21 cellular contexts compared by ENCODE assay signal in genomic region chr2:19772981-19773380, GRCh38.
DNase-seq lines count a peak whose midpoint lies in the region; ATAC-seq and TF ChIP-seq lines count a peak whose summit lies in the region.
"Had no signal": no experiment of that assay in that cellular context is flagged by ENCODE, and none has a peak within 500 bp of the region (broad histone marks: within the 10 kb centered on the region; RNA-seq: fewer than 3 reads in every experiment).

No MANE protein-coding gene starts in this region.

- POLR2A ChIA-PET in IMR-90 (lab: Charles Lee; ENCODE audit: unreplicated experiment), result interaction anchor here (0.5 to 1.0 kb wide), 2 partner anchors 29 to 274 kb away, joined by 3 to 4 read pairs; no protein-coding TSS in a partner anchor

- TF ChIP-seq POLR2A in IMR-90 (IDR thresholded peaks at IDR 0.05; ENCODE audit: low read depth, low read length), result no peak
- TF ChIP-seq POLR2A in spleen (IDR thresholded peaks at IDR 0.05), result no peak

- H3K4me1 ChIP-seq in IMR-90 (ENCODE audit: control insufficient read depth, insufficient read depth, low read length) (peaks cover 20% of the 10 kb centered on the region), SJSA1 (replicated peaks) (peaks cover 37% of the 10 kb centered on the region), spleen (no peaks in the 10 kb centered on the region)
- H3K4me1 ChIP-seq: BLaER1 had no signal

- DNase-seq in NCI-H510A treated with DMSO at 0.1 percent for 48 hours (lab: John Stamatoyannopoulos, UW) (peak; percentile 15), NCI-H510A (lab: John Stamatoyannopoulos, UW) (no peak), IMR-90 (peak; percentile 33), SJSA1 (ENCODE audit: low read depth in 1 of 2, low spot score in 2 of 2) (peak in 1 of 2 experiments; percentile 74), spleen (no peak)
- DNase-seq in stimulated activated naive B cell treated with anti-CD40 and anti-IgM and Interleukin-4, amounts not matched to agents 10 μg/mL and 1 μg/mL and 100 μg/mL, for 72 hours, result no peak
- DNase-seq: CD4-positive, CD25-positive, alpha-beta regulatory T cell; CD8-positive, alpha-beta T cell; DMS 273 treated with DMSO at 0.1 percent for 48 hours; DMS79; GDM1; H9; HFFc6 had no signal

- H3K36me3 ChIP-seq in IMR-90 (ENCODE audit: control insufficient read depth, insufficient read depth, low read length), result no peaks in the 10 kb centered on the region
- H3K36me3 ChIP-seq in SJSA1, result no peaks in the 10 kb centered on the region
- no peaks in the 10 kb centered on the region for H3K36me3 ChIP-seq in spleen
- H3K36me3 ChIP-seq: BLaER1 had no signal

- CTCF ChIA-PET in IMR-90 (lab: Yijun Ruan, JAX), result no interaction called here

- H3K9ac ChIP-seq in IMR-90 (ENCODE audit: low read depth, low read length), result no peak overlapping the region
- H3K9ac ChIP-seq: BLaER1 had no signal

- dilution Hi-C loops in IMR-90 (cut with HindIII; ENCODE audit: low sequenced_read_pairs, unreplicated experiment), result no loop called here

- H2AK5ac ChIP-seq in IMR-90 (ENCODE audit: low read depth, low read length), result no peak overlapping the region

- no peak overlapping the region for H3K4me3 Mint-ChIP-seq in stimulated activated naive B cell treated with anti-CD40 and anti-IgM and Interleukin-4, amounts not matched to agents 10 μg/mL and 1 μg/mL and 100 μg/mL, for 72 hours
- H3K4me3 Mint-ChIP-seq: B cell; CD4-positive, CD25-positive, alpha-beta regulatory T cell; CD8-positive, alpha-beta T cell; GM23338; H9; HFFc6 had no signal

- H4K8ac ChIP-seq in IMR-90 (ENCODE audit: low read depth in 2 of 2, low read length in 2 of 2), result peak overlapping the region in 1 of 2 experiments; percentile 2; a peak in 1 of 4 replicates

- no peaks in the 10 kb centered on the region for H3K79me1 ChIP-seq in IMR-90 (ENCODE audit: low read depth in 1 of 2, low read length in 2 of 2)

- H3K27ac Mint-ChIP-seq in stimulated activated naive B cell treated with anti-CD40 and anti-IgM and Interleukin-4, amounts not matched to agents 10 μg/mL and 1 μg/mL and 100 μg/mL, for 72 hours, result peak overlapping the region; percentile 80
- H3K27ac Mint-ChIP-seq: B cell; CD4-positive, CD25-positive, alpha-beta regulatory T cell; CD8-positive, alpha-beta T cell; GM23338; H9; HFFc6 had no signal

- peak; percentile 31; the same call in 1 of the 2 replicates for ATAC-seq in IMR-90 (ENCODE audit: low read depth)
- ATAC-seq in stimulated activated naive B cell treated with anti-CD40 and anti-IgM and Interleukin-4, amounts not matched to agents 10 μg/mL and 1 μg/mL and 100 μg/mL, for 72 hours (replicated peaks), result no peak
- ATAC-seq in HG02840 (IDR thresholded peaks at IDR 0.05; ENCODE audit: low FRiP score, unreplicated experiment), result no peak
- no peak for ATAC-seq in HG03342 (IDR thresholded peaks at IDR 0.05; ENCODE audit: unreplicated experiment)
- ATAC-seq: CD8-positive, alpha-beta T cell; GM12878; GM23338 had no signal

- H3K4me1 Mint-ChIP-seq in stimulated activated naive B cell treated with anti-CD40 and anti-IgM and Interleukin-4, amounts not matched to agents 10 μg/mL and 1 μg/mL and 100 μg/mL, for 72 hours, result no peaks in the 10 kb centered on the region
- H3K4me1 Mint-ChIP-seq: B cell; CD4-positive, CD25-positive, alpha-beta regulatory T cell had no signal

- H4K91ac ChIP-seq in IMR-90 (ENCODE audit: insufficient read depth, low read depth, low read length), result no peak overlapping the region

- no peak overlapping the region for H3K56ac ChIP-seq in IMR-90 (ENCODE audit: extremely low read depth, insufficient read depth, low read length)

- no peak overlapping the region for H3K23ac ChIP-seq in IMR-90 (ENCODE audit: low read depth, low read length)

- H3K36me3 Mint-ChIP-seq in stimulated activated naive B cell treated with anti-CD40 and anti-IgM and Interleukin-4, amounts not matched to agents 10 μg/mL and 1 μg/mL and 100 μg/mL, for 72 hours, result no peaks in the 10 kb centered on the region
- H3K36me3 Mint-ChIP-seq: CD4-positive, CD25-positive, alpha-beta regulatory T cell; CD8-positive, alpha-beta T cell had no signal

- intact Hi-C loops in IMR-90 (cut with micrococcal nuclease) (no loop called here), spleen (cut with DNase I; ENCODE audit: low total_unique reads) (no loop called here)

- peaks cover 4 to 9% of the 10 kb centered on the region in 2 donors for H3K27me3 Mint-ChIP-seq in stimulated activated naive B cell treated with anti-CD40 and anti-IgM and Interleukin-4, amounts not matched to agents 10 μg/mL and 1 μg/mL and 100 μg/mL, for 72 hours

- H3K9me3 ChIP-seq in IMR-90 (ENCODE audit: control insufficient read depth, insufficient read depth, low read length), result no peaks in the 10 kb centered on the region
- no peaks in the 10 kb centered on the region for H3K9me3 ChIP-seq in SJSA1 (replicated peaks)
- H3K9me3 ChIP-seq in spleen, result no peaks in the 10 kb centered on the region
- H3K9me3 ChIP-seq: BLaER1 had no signal

- H4K20me1 ChIP-seq in IMR-90 (ENCODE audit: insufficient read depth, low read length), result no peaks in the 10 kb centered on the region
- H4K20me1 ChIP-seq: BLaER1 had no signal

- no TSS peak for BruUV-seq in IMR-90 (replicated peaks; lab: Mats Ljungman, UMichigan)

- WGBS in IMR-90 (ENCODE audit: extremely low coverage in 2 of 2, insufficient read length in 1 of 2), 2 experiments, result no CpG with 5 or more reads among the region's 4 CpGs
- 76 to 86% (median 82%) methylated on average over 4 of the region's 4 CpGs for WGBS in spleen, 5 donors

- H2BK120ac ChIP-seq in IMR-90 (ENCODE audit: low read depth, low read length), result peak overlapping the region; percentile 69; the same call in 1 of the 2 replicates

- no peak overlapping the region for H4K5ac ChIP-seq in IMR-90 (ENCODE audit: low read depth, low read length)

- H3K4me3 ChIP-seq in IMR-90 (ENCODE audit: insufficient read depth, low read depth, low read length), result no peak overlapping the region
- no peak overlapping the region for H3K4me3 ChIP-seq in SJSA1
- no peak overlapping the region for H3K4me3 ChIP-seq in spleen
- H3K4me3 ChIP-seq: BLaER1, GM12878, GM23338 had no signal

- in situ Hi-C loops in IMR-90 (cut with MboI; ENCODE audit: low sequenced_read_pairs), result no loop called here

- peak overlapping the region; percentile 66 for H3K4me2 ChIP-seq in IMR-90 (ENCODE audit: low read depth, low read length)
- H3K4me2 ChIP-seq: BLaER1, GM23338 had no signal

- no peak overlapping the region for H3K27ac ChIP-seq in IMR-90 (ENCODE audit: insufficient read depth, low read length)
- H3K27ac ChIP-seq in SJSA1, result peak overlapping the region; percentile 71
- H3K27ac ChIP-seq in spleen, result no peak overlapping the region
- H3K27ac ChIP-seq: 22Rv1, BLaER1, C4-2B had no signal

- H2BK20ac ChIP-seq in IMR-90 (ENCODE audit: low read depth, low read length), result peak overlapping the region; percentile 63; the same call in 1 of the 2 replicates

- H2BK15ac ChIP-seq in IMR-90 (ENCODE audit: low read depth, low read length), result no peak overlapping the region

- no peak overlapping the region; the same call in 1 of the 2 replicates for H3K18ac ChIP-seq in IMR-90 (ENCODE audit: low read depth, low read length)

- H3K9me1 ChIP-seq in IMR-90 (ENCODE audit: insufficient read depth, low read length), result peaks cover 18% of the 10 kb centered on the region

- H2BK5ac ChIP-seq in IMR-90 (ENCODE audit: low read depth, low read length, poor library complexity, severe bottlenecking), result peak overlapping the region; percentile 76

- no peak for TF ChIP-seq CTCF in IMR-90 (conservative IDR thresholded peaks at IDR 0.05; ENCODE audit: low read depth, low read length)
- no peak for TF ChIP-seq CTCF in spleen (IDR thresholded peaks at IDR 0.05 in 8 of 11, conservative IDR thresholded peaks at IDR 0.05 in 3 of 11)

- no peak overlapping the region for H2AFZ ChIP-seq in IMR-90 (replicated peaks; ENCODE audit: low read length, poor library complexity)
- H2AFZ ChIP-seq: GM23338 had no signal

- H2AK9ac ChIP-seq in IMR-90 (replicated peaks; ENCODE audit: low read depth, low read length, poor library complexity), result no peak overlapping the region

- H3K27me3 ChIP-seq in IMR-90 (ENCODE audit: control insufficient read depth, insufficient read depth, low read length) (peaks cover 3% of the 10 kb centered on the region; the same call in 1 of the 2 replicates), SJSA1 (replicated peaks) (no peaks in the 10 kb centered on the region), spleen (replicated peaks in 1 of 7) (no peaks in the 10 kb centered on the region)
- H3K27me3 ChIP-seq: BLaER1 had no signal

- H3K4ac ChIP-seq in IMR-90 (ENCODE audit: low read depth, low read length), result no peak overlapping the region

- TF ChIP-seq RAD21 in IMR-90 (IDR thresholded peaks at IDR 0.05; ENCODE audit: low read length), result no peak

- H3K9me3 Mint-ChIP-seq in stimulated activated naive B cell treated with anti-CD40 and anti-IgM and Interleukin-4, amounts not matched to agents 10 μg/mL and 1 μg/mL and 100 μg/mL, for 72 hours, result no peaks in the 10 kb centered on the region
- H3K9me3 Mint-ChIP-seq: CD4-positive, CD25-positive, alpha-beta regulatory T cell; CD8-positive, alpha-beta T cell; GM23338; H9; HFFc6 had no signal

- H3K14ac ChIP-seq in IMR-90 (replicated peaks; ENCODE audit: low read depth, low read length), result 0 out of 2 replicates have a peak overlapping the region, but pooled peaks have one; percentile 54

TF ChIP-seq in IMR-90, 13 proteins besides CTCF, POLR2A, EP300 and RAD21 (continues in another document):
- TF ChIP-seq NFE2L2 (IDR thresholded peaks at IDR 0.05; ENCODE audit: low read depth, low read length) (no peak), MAFK (IDR thresholded peaks at IDR 0.05; ENCODE audit: low read depth, low read length) (no peak), CHD1 (IDR thresholded peaks at IDR 0.05; ENCODE audit: low read depth, low read length) (no peak), RFX5 (IDR thresholded peaks at IDR 0.05; ENCODE audit: low read depth, low read length) (no peak), SMC3 (IDR thresholded peaks at IDR 0.05; ENCODE audit: low read depth, low read length) (no peak), USF2 (IDR thresholded peaks at IDR 0.05; ENCODE audit: low read depth, low read length) (no peak), BHLHE40 (IDR thresholded peaks at IDR 0.05; ENCODE audit: low read depth, low read length) (no peak), FOS (IDR thresholded peaks at IDR 0.05; ENCODE audit: low read depth, low read length) (no peak), RCOR1 (IDR thresholded peaks at IDR 0.05; ENCODE audit: insufficient replicate concordance, low read length) (no peak), MAZ (IDR thresholded peaks at IDR 0.05; ENCODE audit: borderline replicate concordance, low read depth, low read length) (no peak), CEBPB (IDR thresholded peaks at IDR 0.05; ENCODE audit: low read depth, low read length) (no peak), MXI1 (IDR thresholded peaks at IDR 0.05; ENCODE audit: borderline replicate concordance, low read depth, low read length) (no peak)

Comparison
In these comparisons a context has a peak if more than half of its experiments do, and no peak if none do; other contexts are left out.
1. DNase-seq: peak in NCI-H510A treated with DMSO at 0.1 percent for 48 hours (single experiment) and IMR-90 (single experiment); none in NCI-H510A (single experiment), stimulated activated naive B cell treated with anti-CD40 and anti-IgM and Interleukin-4, amounts not matched to agents 10 μg/mL and 1 μg/mL and 100 μg/mL, for 72 hours (single experiment) and spleen (single experiment).